In the genomic region with DNA sequence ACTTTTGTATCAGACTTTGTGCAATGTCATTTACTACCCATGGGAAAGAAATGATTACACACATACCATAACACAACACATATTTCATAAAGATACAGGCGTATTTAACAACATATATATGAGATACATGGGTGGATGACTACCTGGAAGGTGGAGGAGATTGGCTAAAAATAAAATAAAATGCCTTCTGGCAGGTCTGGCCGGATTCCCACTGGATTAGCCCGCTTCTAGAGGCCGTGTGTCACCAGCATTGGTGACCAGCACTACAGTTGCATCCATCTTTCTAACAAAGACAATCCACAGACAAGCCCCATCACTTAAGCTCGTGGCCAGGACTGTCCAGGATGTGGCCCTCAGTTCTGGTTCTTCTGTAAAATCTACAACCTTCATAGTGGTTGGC, we compare ENCODE assay signal across 25 cellular contexts.
"Had no signal": no experiment of that assay in that cellular context is flagged by ENCODE, and none has a peak within 500 bp of the region (broad histone marks: within the 10 kb centered on the region; RNA-seq: fewer than 3 reads in every experiment).

No MANE protein-coding gene starts in this region.

- H3K4me1 Mint-ChIP-seq: endodermal cell; mesothelial cell of epicardium; naive B cell; naive thymus-derived CD8-positive, alpha-beta T cell had no signal

- H3K27me3 Mint-ChIP-seq: dendritic cell treated with granulocyte-macrophage colony-stimulating factor and Interleukin-4, amounts not matched to agents 40 ng/mL and 50 ng/mL, for 4 days; effector memory CD8-positive, alpha-beta T cell; naive B cell; naive thymus-derived CD8-positive, alpha-beta T cell had no signal

- H3K27ac ChIP-seq: epithelial cell of prostate, esophagus squamous epithelium, gastrocnemius medialis, heart right ventricle, left lung, lower lobe of right lung had no signal

- H3K4me3 ChIP-seq: esophagus squamous epithelium, gastrocnemius medialis, heart right ventricle, left lung, lower lobe of right lung, mucosa of descending colon had no signal

- H3K4me3 Mint-ChIP-seq: dendritic cell treated with granulocyte-macrophage colony-stimulating factor and Interleukin-4, amounts not matched to agents 40 ng/mL and 50 ng/mL, for 4 days; effector memory CD8-positive, alpha-beta T cell; endodermal cell; mesothelial cell of epicardium; naive B cell; naive thymus-derived CD8-positive, alpha-beta T cell had no signal

- H3K4me1 ChIP-seq: esophagus squamous epithelium, gastrocnemius medialis, heart right ventricle, left lung, lower lobe of right lung had no signal

- H3K36me3 Mint-ChIP-seq: mesothelial cell of epicardium had no signal

- H3K36me3 ChIP-seq: esophagus squamous epithelium, gastrocnemius medialis, left lung, lower lobe of right lung had no signal

- DNase-seq: cortex of kidney; effector CD8-positive, alpha-beta T cell; effector memory CD8-positive, alpha-beta T cell; endodermal cell; erythroblast; esophagus squamous epithelium; foreskin fibroblast; foreskin melanocyte; gastrocnemius medialis; glutamatergic neuron; head of caudate nucleus; heart right ventricle; hippocampal formation; left cardiac atrium; left lung; left ventricle myocardium superior; lower lobe of right lung; mesenchymal stem cell; mucosa of descending colon; naive B cell; naive thymus-derived CD8-positive, alpha-beta T cell had no signal

- H3K27me3 ChIP-seq: esophagus squamous epithelium, gastrocnemius medialis, heart right ventricle, left lung had no signal

- H3K9me3 ChIP-seq: esophagus squamous epithelium, gastrocnemius medialis, lower lobe of right lung, mucosa of descending colon had no signal

- H3K27ac Mint-ChIP-seq: dendritic cell treated with granulocyte-macrophage colony-stimulating factor and Interleukin-4, amounts not matched to agents 40 ng/mL and 50 ng/mL, for 4 days; effector memory CD8-positive, alpha-beta T cell; endodermal cell; mesothelial cell of epicardium; naive B cell; naive thymus-derived CD8-positive, alpha-beta T cell had no signal

- ATAC-seq: effector memory CD8-positive, alpha-beta T cell; esophagus mucosa; gastrocnemius medialis; heart right ventricle; left cardiac atrium; left lung; left ventricle myocardium superior; lower lobe of right lung; mucosa of descending colon; naive thymus-derived CD8-positive, alpha-beta T cell had no signal

- H3K9me3 Mint-ChIP-seq: dendritic cell treated with granulocyte-macrophage colony-stimulating factor and Interleukin-4, amounts not matched to agents 40 ng/mL and 50 ng/mL, for 4 days; effector memory CD8-positive, alpha-beta T cell had no signal
